In the genomic region with DNA sequence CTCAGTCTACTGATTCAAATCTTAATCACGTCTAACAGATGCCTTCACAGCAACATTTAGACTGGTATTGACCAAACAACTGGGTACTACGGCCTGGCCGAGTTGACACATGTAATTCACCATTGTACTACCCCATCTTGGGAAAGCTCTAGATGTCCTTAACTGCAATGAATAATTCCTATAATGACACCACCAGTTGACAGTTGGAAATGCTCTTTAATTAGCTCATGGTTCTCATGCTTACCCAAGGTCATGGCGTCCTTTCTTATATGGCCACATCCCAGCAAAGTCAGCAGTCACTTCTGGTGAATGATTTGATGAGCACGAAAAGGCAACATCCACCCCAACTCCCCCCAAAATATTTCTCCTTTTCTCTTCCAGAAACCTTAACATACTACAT, we compare ENCODE assay signal across 33 cellular contexts.
DNase-seq lines count a peak whose midpoint lies in the region; ATAC-seq and TF ChIP-seq lines count a peak whose summit lies in the region.
"Had no signal": no experiment of that assay in that cellular context is flagged by ENCODE, and none has a peak within 500 bp of the region (broad histone marks: within the 10 kb centered on the region; RNA-seq: fewer than 3 reads in every experiment).

No MANE protein-coding gene starts in this region.

- H3K9me3 ChIP-seq in left ventricle myocardium inferior (replicated peaks), result no peaks in the 10 kb centered on the region
- no peaks in the 10 kb centered on the region for H3K9me3 ChIP-seq in right atrium auricular region
- H3K9me3 ChIP-seq in esophagus muscularis mucosa, result no peaks in the 10 kb centered on the region
- H3K9me3 ChIP-seq: A549; BE2C; BLaER1; BLaER1 treated with 17β-estradiol and CSF1 and Interleukin-3, amounts not matched to agents 10 nM and 100 nM; Caco-2 had no signal

- H3K27ac ChIP-seq in left ventricle myocardium inferior (replicated peaks), result no peak overlapping the region
- H3K27ac ChIP-seq in right atrium auricular region, result no peak overlapping the region
- no peak overlapping the region for H3K27ac ChIP-seq in esophagus muscularis mucosa (replicated peaks in 1 of 4)
- H3K27ac ChIP-seq: 22Rv1; A549; BLaER1; BLaER1 treated with 17β-estradiol and CSF1 and Interleukin-3, amounts not matched to agents 10 nM and 100 nM; C4-2B had no signal

- peak; percentile 26 for ATAC-seq in Right ventricle myocardium inferior
- peak; percentile 68 for ATAC-seq in Right ventricle myocardium superior (ENCODE audit: poor library complexity)
- peak; percentile 68 for ATAC-seq in left ventricle myocardium superior
- ATAC-seq in GM19351 (IDR thresholded peaks at IDR 0.05; ENCODE audit: unreplicated experiment), result no peak
- ATAC-seq: A549; CD8-positive, alpha-beta T cell had no signal

- intact Hi-C loops in Right ventricle myocardium inferior (cut with DNase I), result loop anchor here (1.0 kb wide), 1 partner anchor 32 kb away; no protein-coding TSS in a partner anchor
- intact Hi-C loops in left ventricle myocardium inferior (cut with micrococcal nuclease), result no loop called here
- intact Hi-C loops in Right ventricle myocardium superior (cut with DNase I), result no loop called here
- intact Hi-C loops in cardiac septum (cut with DNase I), result no loop called here
- intact Hi-C loops in left ventricle myocardium superior (cut with micrococcal nuclease), result no loop called here
- intact Hi-C loops in esophagus muscularis mucosa (cut with DNase I), result no loop called here

- H3K36me3 ChIP-seq in left ventricle myocardium inferior (no peaks in the 10 kb centered on the region), right atrium auricular region (no peaks in the 10 kb centered on the region), esophagus muscularis mucosa (no peaks in the 10 kb centered on the region)
- H3K36me3 ChIP-seq: BE2C; BLaER1; BLaER1 treated with 17β-estradiol and CSF1 and Interleukin-3, amounts not matched to agents 10 nM and 100 nM had no signal

- WGBS in esophagus muscularis mucosa, result 96% methylated on average over 5 of the region's 5 CpGs

- TF ChIP-seq CTCF in left ventricle myocardium inferior (IDR thresholded peaks at IDR 0.05; ENCODE audit: borderline replicate concordance) (no peak), right atrium auricular region (IDR thresholded peaks at IDR 0.05) (no peak), esophagus muscularis mucosa (IDR thresholded peaks at IDR 0.05) (no peak)

- H3K4me3 ChIP-seq in left ventricle myocardium inferior (no peak overlapping the region), right atrium auricular region (no peak overlapping the region), esophagus muscularis mucosa (no peak overlapping the region)
- H3K4me3 ChIP-seq: A549; BLaER1; BLaER1 treated with 17β-estradiol and CSF1 and Interleukin-3, amounts not matched to agents 10 nM and 100 nM had no signal

- DNase-seq in Right ventricle myocardium inferior (ENCODE audit: missing footprints) (no peak), left ventricle myocardium inferior (no peak), Right ventricle myocardium superior (no peak), cardiac septum (ENCODE audit: low spot score) (no peak), left ventricle myocardium superior (no peak), right atrium auricular region (ENCODE audit: low spot score) (no peak), esophagus muscularis mucosa (ENCODE audit: extremely low spot score) (peak; percentile 47)
- DNase-seq: 8988T; ACHN; AML-193; BE2C; C1 segment of cervical spinal cord; Caco-2; Calu3; CD4-positive, alpha-beta memory T cell; CD4-positive, alpha-beta T cell; CD4-positive, CD25-positive, alpha-beta regulatory T cell; CD8-positive, alpha-beta memory T cell; CD8-positive, alpha-beta T cell; COR-L47; DMS 273 treated with DMSO at 0.1 percent for 48 hours; DMS153; DMS53; DMS79; DMS79 treated with DMSO at 0.1 percent for 48 hours; DND-41; EL had no signal

- H3K27me3 ChIP-seq in left ventricle myocardium inferior (ENCODE audit: low read depth) (no peaks in the 10 kb centered on the region), right atrium auricular region (no peaks in the 10 kb centered on the region), esophagus muscularis mucosa (peaks cover 0 to 5% (median 1%) of the 10 kb centered on the region in 4 donors)
- H3K27me3 ChIP-seq: BLaER1; BLaER1 treated with 17β-estradiol and CSF1 and Interleukin-3, amounts not matched to agents 10 nM and 100 nM had no signal

- peaks cover 13% of the 10 kb centered on the region for H3K4me1 ChIP-seq in left ventricle myocardium inferior
- no peaks in the 10 kb centered on the region for H3K4me1 ChIP-seq in right atrium auricular region
- H3K4me1 ChIP-seq in esophagus muscularis mucosa, result no peaks in the 10 kb centered on the region
- H3K4me1 ChIP-seq: A549; BE2C; BLaER1; BLaER1 treated with 17β-estradiol and CSF1 and Interleukin-3, amounts not matched to agents 10 nM and 100 nM; Caco-2 had no signal

- TF ChIP-seq POLR2A in esophagus muscularis mucosa (IDR thresholded peaks at IDR 0.05; ENCODE audit: low read depth), result no peak

- no peak for TF ChIP-seq EP300 in esophagus muscularis mucosa (IDR thresholded peaks at IDR 0.05)
